In the genomic region with DNA sequence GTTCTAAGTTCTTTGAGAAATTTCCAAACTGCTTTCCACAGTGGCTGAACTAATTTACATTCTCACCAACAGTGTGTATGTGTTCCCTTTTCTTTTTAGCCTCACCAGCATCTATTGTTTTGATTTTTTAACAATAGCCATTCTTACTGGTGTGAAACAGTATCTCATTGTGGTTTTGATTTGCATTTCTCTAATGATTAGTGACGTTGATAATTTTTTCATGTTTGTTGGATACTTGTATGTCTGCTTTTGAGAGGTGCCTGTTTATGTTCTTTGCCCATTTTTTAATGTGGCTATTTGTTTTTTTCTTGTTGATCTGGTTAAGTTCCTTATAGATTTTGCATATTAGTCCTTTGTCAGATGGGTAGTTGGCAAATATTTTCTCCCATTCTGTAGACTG, we compare ENCODE assay signal across 12 cellular contexts.
DNase-seq lines count a peak whose midpoint lies in the region; ATAC-seq and TF ChIP-seq lines count a peak whose summit lies in the region.
"Had no signal": no experiment of that assay in that cellular context is flagged by ENCODE, and none has a peak within 500 bp of the region (broad histone marks: within the 10 kb centered on the region; RNA-seq: fewer than 3 reads in every experiment).

No MANE protein-coding gene starts in this region.

- DNase-seq in substantia nigra (lab: John Stamatoyannopoulos, UW) (peak in 1 of 49 donors; percentile 14), NCI-H510A treated with DMSO at 0.1 percent for 48 hours (lab: John Stamatoyannopoulos, UW) (no peak), omental fat pad (ENCODE audit: low spot score) (no peak)
- DNase-seq: CD8-positive, alpha-beta T cell; COR-L47; DND-41; GDM1 had no signal

- peak overlapping the region; percentile 90 for H3K27ac ChIP-seq in cingulate gyrus (ENCODE audit: low read depth, low read length)
- H3K27ac ChIP-seq in layer of hippocampus (ENCODE audit: low read depth, low read length), result peak overlapping the region; percentile 87
- H3K27ac ChIP-seq in substantia nigra (ENCODE audit: low read depth, low read length, poor library complexity, severe bottlenecking), result peak overlapping the region; percentile 64
- H3K27ac ChIP-seq: A549 had no signal

- no peaks in the 10 kb centered on the region for H3K27me3 ChIP-seq in layer of hippocampus (ENCODE audit: control insufficient read depth, insufficient read depth, low read length)

- no peak for ATAC-seq in HG02884 (IDR thresholded peaks at IDR 0.05; ENCODE audit: unreplicated experiment)
- ATAC-seq in omental fat pad (ENCODE audit: low FRiP score), result no peak
- ATAC-seq: A549; CD8-positive, alpha-beta T cell; HepG2 had no signal

- no peak for TF ChIP-seq CTCF in omental fat pad (IDR thresholded peaks at IDR 0.05)
